18 cellular contexts compared by ENCODE assay signal in genomic region chr2:238445409-238446190, GRCh38. TPM values are rescaled to one million over a fixed set of nuclear protein-coding genes. Genes with fewer than 3 reads are reported as not detected.
DNase-seq lines count a peak whose midpoint lies in the region; ATAC-seq, FAIRE-seq and TF ChIP-seq lines count a peak whose summit lies in the region.
"Had no signal": no experiment of that assay in that cellular context is flagged by ENCODE, and none has a peak within 500 bp of the region (broad histone marks: within the 10 kb centered on the region; RNA-seq: fewer than 3 reads in every experiment).

No MANE protein-coding gene starts in this region.

- H3K4me3 Mint-ChIP-seq in glutamatergic neuron (ENCODE audit: unreplicated experiment) (no peak overlapping the region), progenitor cell of endocrine pancreas (ENCODE audit: low read depth) (no peak overlapping the region)
- H3K4me3 Mint-ChIP-seq: CD4-positive, CD25-positive, alpha-beta regulatory T cell; H9 had no signal

- no peaks in the 10 kb centered on the region for H4K20me1 ChIP-seq in HepG2 (ENCODE audit: insufficient read depth, low read length)

- POLR2A ChIA-PET in HepG2 (lab: Yijun Ruan, JAX), result no interaction called here

- H3K9me3 ChIP-seq in liver (ENCODE audit: control insufficient read depth in 4 of 4, low read length in 3 of 4), result no peaks in the 10 kb centered on the region
- no peaks in the 10 kb centered on the region for H3K9me3 ChIP-seq in HepG2 (ENCODE audit: low read length)
- H3K9me3 ChIP-seq: BE2C, Caco-2 had no signal

- no peak overlapping the region for H3K4me2 ChIP-seq in HepG2 (ENCODE audit: low read depth, low read length)

- BruUV-seq in HepG2 (replicated peaks; lab: Mats Ljungman, UMichigan), result no TSS peak

- H2AFZ ChIP-seq in HepG2 (ENCODE audit: low read length), result no peak overlapping the region

- no peak for ATAC-seq in HepG2

- TF ChIP-seq EP300 in HepG2 (IDR thresholded peaks at IDR 0.05; ENCODE audit: low read depth in 2 of 2, low read length in 2 of 2) (no peak), HepG2 (CRISPR knock-in tag; IDR thresholded peaks at IDR 0.05; ENCODE audit: borderline replicate concordance) (no peak)

- H3K36me3 ChIP-seq in liver (ENCODE audit: control insufficient read depth in 4 of 4, insufficient read depth in 3 of 4, low read depth in 1 of 4, low read length in 3 of 4) (peaks cover 6 to 31% (median 22%) of the 10 kb centered on the region in 4 donors), HepG2 (replicated peaks in 1 of 2; ENCODE audit: control insufficient read depth in 1 of 2, insufficient read depth in 2 of 2, low read length in 2 of 2) (peaks cover 43 to 67% of the 10 kb centered on the region in 2 experiments)

- peaks cover 12 to 29% (median 20%) of the 10 kb centered on the region in 4 donors for H3K4me1 ChIP-seq in liver (ENCODE audit: control insufficient read depth in 4 of 4, insufficient read depth in 4 of 4, low read length in 3 of 4)
- H3K4me1 ChIP-seq in HepG2 (ENCODE audit: insufficient read depth, low read length), result peaks cover 52% of the 10 kb centered on the region
- H3K4me1 ChIP-seq: Caco-2 had no signal

- no peak overlapping the region for H3K9ac ChIP-seq in liver (ENCODE audit: low read depth in 1 of 2, low read length in 2 of 2)
- H3K9ac ChIP-seq in HepG2 (ENCODE audit: insufficient read depth, low read depth, low read length), result no peak overlapping the region

- in situ Hi-C loops in HepG2 (cut with HindIII; ENCODE audit: extremely low pct_ligation_motif_present, low pct_unique_long_range_greater_than_20kb), result no loop called here
- in situ Hi-C loops in GM13977 (cut with MboI; ENCODE audit: low pct_unique_long_range_greater_than_20kb, low sequenced_read_pairs, unreplicated experiment), result no loop called here

- peaks cover 49% of the 10 kb centered on the region for H3K79me2 ChIP-seq in HepG2 (ENCODE audit: insufficient read depth, low read length)

- peak overlapping the region; percentile 63 for H3K27ac Mint-ChIP-seq in glutamatergic neuron (ENCODE audit: unreplicated experiment)
- H3K27ac Mint-ChIP-seq in progenitor cell of endocrine pancreas, result peak overlapping the region; percentile 56

- H3K27me3 ChIP-seq in liver (ENCODE audit: control insufficient read depth in 4 of 4, insufficient read depth in 4 of 4, low read length in 3 of 4) (no peaks in the 10 kb centered on the region), HepG2 (ENCODE audit: control insufficient read depth in 1 of 2, insufficient read depth in 2 of 2, low read length in 2 of 2) (no peaks in the 10 kb centered on the region)
- H3K27me3 ChIP-seq: BE2C had no signal

- peaks cover 6% of the 10 kb centered on the region for H3K27me3 Mint-ChIP-seq in glutamatergic neuron (ENCODE audit: unreplicated experiment)
- H3K27me3 Mint-ChIP-seq in progenitor cell of endocrine pancreas, result no peaks in the 10 kb centered on the region
- H3K27me3 Mint-ChIP-seq: CD4-positive, CD25-positive, alpha-beta regulatory T cell had no signal

- FAIRE-seq in HepG2 (lab: Jason Lieb, UNC) (no peak), GM12892 (lab: Jason Lieb, UNC) (no peak)
- FAIRE-seq: A204.1, H1 had no signal

- intact Hi-C loops in HepG2 (cut with micrococcal nuclease; ENCODE audit: unreplicated experiment), result loop anchor here (10.0 kb wide), 1 partner anchor 381 kb away; the partner anchor contains the start of gene SCLY

- no peak overlapping the region for H3K27ac ChIP-seq in liver (ENCODE audit: low read depth in 1 of 2, low read length in 2 of 2)
- H3K27ac ChIP-seq in HepG2 (ENCODE audit: extremely low read length, insufficient read depth, low read length), result no peak overlapping the region

- H3K9me3 Mint-ChIP-seq in glutamatergic neuron (ENCODE audit: unreplicated experiment) (peaks cover 3% of the 10 kb centered on the region), progenitor cell of endocrine pancreas (ENCODE audit: low read depth) (no peaks in the 10 kb centered on the region)
- H3K9me3 Mint-ChIP-seq: CD4-positive, CD25-positive, alpha-beta regulatory T cell; H9 had no signal

- 82% methylated on average over 17 of the region's 17 CpGs for WGBS in liver
- 96% methylated on average over 17 of the region's 17 CpGs for WGBS in HepG2 (ENCODE audit: low lambda C conversion rate)

- H3K36me3 Mint-ChIP-seq in glutamatergic neuron (ENCODE audit: unreplicated experiment) (peaks cover 16% of the 10 kb centered on the region), progenitor cell of endocrine pancreas (ENCODE audit: insufficient read depth) (peaks cover 29% of the 10 kb centered on the region)

- CTCF ChIA-PET in HepG2 (lab: Yijun Ruan, JAX; ENCODE audit: low intra/inter-chr PET ratio, low total read pairs), result no interaction called here

- no peak overlapping the region for H3K4me3 ChIP-seq in liver (ENCODE audit: low read depth in 1 of 3, low read length in 3 of 3)
- H3K4me3 ChIP-seq in HepG2 (replicated peaks in 1 of 3; ENCODE audit: insufficient read depth in 1 of 3, low read depth in 2 of 3, low read length in 3 of 3), result no peak overlapping the region

- peaks cover 35% of the 10 kb centered on the region for H3K4me1 Mint-ChIP-seq in glutamatergic neuron (ENCODE audit: low read depth, unreplicated experiment)
- peaks cover 8% of the 10 kb centered on the region for H3K4me1 Mint-ChIP-seq in progenitor cell of endocrine pancreas (ENCODE audit: low read depth)

- TF ChIP-seq CTCF in liver (IDR thresholded peaks at IDR 0.05; ENCODE audit: low read depth, low read length, missing input control) (no peak), HepG2 (CRISPR knock-in tag; IDR thresholded peaks at IDR 0.05) (no peak), glutamatergic neuron (IDR thresholded peaks at IDR 0.05; ENCODE audit: partially characterized antibody, unreplicated experiment) (no peak), progenitor cell of endocrine pancreas (IDR thresholded peaks at IDR 0.05; ENCODE audit: unreplicated experiment) (no peak), GM13977 (IDR thresholded peaks at IDR 0.05; ENCODE audit: extremely low read depth, insufficient read depth, missing control alignments) (no peak)

- DNase-seq in HepG2 (ENCODE audit: low spot score) (no peak), glutamatergic neuron (no peak), progenitor cell of endocrine pancreas (ENCODE audit: low spot score, unreplicated experiment) (no peak), NCI-H510A treated with DMSO at 0.1 percent for 48 hours (lab: John Stamatoyannopoulos, UW) (no peak), GM12892 (ENCODE audit: insufficient read length) (no peak), GM13977 (ENCODE audit: low spot score) (no peak)
- DNase-seq: ACHN; BE2C; C1 segment of cervical spinal cord; Caco-2; CD4-positive, CD25-positive, alpha-beta regulatory T cell; DMS153; DMS79; GDM1; H9 had no signal

- TF ChIP-seq POLR2A in HepG2 (IDR thresholded peaks at IDR 0.05; ENCODE audit: insufficient read depth in 1 of 2, low read depth in 2 of 2, low read length in 2 of 2) (no peak), GM12892 (IDR thresholded peaks at IDR 0.05; ENCODE audit: low read depth, low read length) (no peak)

- no peak for TF ChIP-seq RAD21 in liver (IDR thresholded peaks at IDR 0.05)
- TF ChIP-seq RAD21 in HepG2 (CRISPR knock-in tag; IDR thresholded peaks at IDR 0.05), result no peak

TF ChIP-seq in liver, 16 proteins besides CTCF, POLR2A, EP300 and RAD21 (continues in another document):
- TF ChIP-seq HNF4A (conservative IDR thresholded peaks at IDR 0.05) (peak; percentile 10 to 70), FOXA1 (IDR thresholded peaks at IDR 0.05) (no peak), HNF4G (IDR thresholded peaks at IDR 0.05) (peak; percentile 47), YY1 (IDR thresholded peaks at IDR 0.05) (no peak), FOXA2 (IDR thresholded peaks at IDR 0.05) (no peak)

TF ChIP-seq in HepG2, 621 proteins besides CTCF, POLR2A, EP300 and RAD21 (continues in another document):
- TF ChIP-seq ZNF605 (CRISPR knock-in tag; IDR thresholded peaks at IDR 0.05) (no peak), TCF12 (IDR thresholded peaks at IDR 0.05) (no peak), TCF12 (CRISPR knock-in tag; IDR thresholded peaks at IDR 0.05) (no peak), KLF11 (CRISPR knock-in tag; IDR thresholded peaks at IDR 0.05) (no peak)

RNA-seq across cellular contexts. Expression of gene ASB1, which starts 18.9 kb away (rescaled TPM):
- total RNA-seq in liver (10 to 100 TPM; 11.5 to 15.2 TPM), HepG2 (2016; rRNA removed; fragmentation: Illumina TruSeq; extraction: Trizol) (47.5 and 48.6 TPM in 2 replicates), glutamatergic neuron (ENCODE audit: unreplicated experiment) (36.1 TPM), progenitor cell of endocrine pancreas (42.3 and 46.8 TPM in 2 replicates)
- polyA plus RNA-seq in liver (1 to 10 TPM; 6.1 to 9.4 TPM), HepG2 (2011; rRNA removed) (45.6 and 49.2 TPM in 2 replicates)
- 36.1 and 38.8 TPM in 2 replicates for total RNA-seq in HepG2 (2016; cell fraction: cytosol; rRNA removed; fragmentation: Illumina TruSeq; extraction: Trizol; ENCODE audit: low read depth)
- 42.9 and 49.7 TPM in 2 replicates for total RNA-seq in HepG2 (2016; cell fraction: insoluble cytoplasmic fraction; rRNA removed; fragmentation: Illumina TruSeq; extraction: Trizol)
- 46.0 and 48.9 TPM in 2 replicates for total RNA-seq in HepG2 (2016; cell fraction: membrane; rRNA removed; fragmentation: Illumina TruSeq; extraction: Trizol)
- 36.1 and 43.2 TPM in 2 replicates for total RNA-seq in HepG2 (2016; cell fraction: nucleus; rRNA removed; fragmentation: Illumina TruSeq; extraction: Trizol)
- polyA plus RNA-seq in HepG2 (2011; cell fraction: cytosol; rRNA removed), result 33.5 and 52.6 TPM in 2 replicates
- 151 and 167 TPM in 2 replicates for polyA plus RNA-seq in HepG2 (2011; cell fraction: nucleus; rRNA removed)
- 36.1 and 37.5 TPM in 2 replicates for polyA plus RNA-seq in HepG2 (2012)
- 39.0 and 42.6 TPM in 2 replicates for polyA plus RNA-seq in HepG2 (2016; cell fraction: cytosol; fragmentation: Illumina TruSeq; extraction: Trizol; ENCODE audit: low read depth)
- polyA plus RNA-seq in HepG2 (2016; cell fraction: insoluble cytoplasmic fraction; fragmentation: Illumina TruSeq; extraction: Trizol; ENCODE audit: low read depth), result 48.6 and 51.7 TPM in 2 replicates
- polyA plus RNA-seq in HepG2 (2016; cell fraction: membrane; fragmentation: Illumina TruSeq; extraction: Trizol; ENCODE audit: low read depth), result 45.0 and 48.7 TPM in 2 replicates
- 83.8 and 85.3 TPM in 2 replicates for polyA plus RNA-seq in HepG2 (2016; cell fraction: nucleus; fragmentation: Illumina TruSeq; extraction: Trizol; ENCODE audit: insufficient read depth, low read depth)
- 19.6 and 68.1 TPM in 2 replicates for polyA minus RNA-seq in HepG2 (2011; rRNA and poly(A)+ RNA removed; ENCODE audit: low replicate concordance)
- polyA minus RNA-seq in HepG2 (2011; cell fraction: cytosol; rRNA and poly(A)+ RNA removed), result 23.7 TPM in 2 replicates
- polyA minus RNA-seq in HepG2 (2011; cell fraction: nucleus; rRNA and poly(A)+ RNA removed), result 45.2 and 49.1 TPM in 2 replicates
- polyA plus RNA-seq in GM12892 (2012; ENCODE audit: missing spikeins), result 8.9 TPM
